Comparison of ENCODE assay signal across 15 cellular contexts in the genomic region with DNA sequence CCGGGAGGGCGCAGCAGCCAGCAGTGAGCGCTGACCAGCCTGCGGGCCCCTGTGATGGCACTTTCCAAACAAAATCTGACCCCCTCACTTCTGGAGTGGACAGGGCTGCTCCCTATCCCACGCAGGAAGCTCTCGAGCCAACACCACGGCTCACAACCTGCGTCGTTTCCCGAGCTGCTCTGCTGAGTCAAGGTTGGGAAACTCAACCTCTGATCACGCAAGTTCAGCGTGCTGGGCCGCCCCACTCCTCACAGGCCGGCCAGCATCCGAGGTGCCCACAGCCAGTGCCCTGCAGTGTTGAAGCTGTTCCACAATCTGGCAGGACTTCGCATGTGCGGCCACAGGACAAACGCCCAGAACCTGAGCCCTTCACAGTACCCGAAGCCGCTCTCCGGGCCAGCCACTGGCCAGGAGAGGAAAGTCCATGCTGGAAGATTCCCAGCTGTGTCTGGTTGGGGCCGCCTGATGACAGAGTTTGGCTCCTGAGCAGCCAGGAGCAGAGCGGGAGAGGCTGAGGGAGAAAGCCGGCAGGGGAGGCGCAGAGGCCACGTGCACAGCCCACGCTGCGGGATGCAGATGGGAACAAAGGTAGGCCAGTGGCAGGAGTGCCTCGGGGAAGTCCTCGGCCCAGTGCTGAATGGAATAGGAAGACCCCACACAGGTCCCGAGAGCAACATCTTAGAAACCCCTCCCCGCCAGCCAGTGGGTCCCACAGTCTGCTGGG.
"Had no signal": no experiment of that assay in that cellular context is flagged by ENCODE, and none has a peak within 500 bp of the region (broad histone marks: within the 10 kb centered on the region; RNA-seq: fewer than 3 reads in every experiment).

No MANE protein-coding gene starts in this region.

- DNase-seq: activated CD4-positive, alpha-beta memory T cell treated with anti-CD3 and anti-CD28 coated beads, Interleukin-2, amount 10 ng/mL, durations not matched to agents 7 days and 5 days; activated CD4-positive, alpha-beta T cell treated with anti-CD3 and anti-CD28 coated beads for 4 hours; activated naive CD4-positive, alpha-beta T cell treated with anti-CD3 and anti-CD28 coated beads for 36 hours; activated naive CD8-positive, alpha-beta T cell treated with anti-CD3 and anti-CD28 coated beads, Interleukin-2, amount 50 U/mL, for 24 hours; mesendoderm; stimulated activated CD4-positive, alpha-beta T cell treated with anti-CD3 and anti-CD28 coated beads, Interleukin-15, amount 100 ng/mL, for 24 hours; stimulated activated CD4-positive, alpha-beta T cell treated with anti-CD3 and anti-CD28 coated beads, Interleukin-4, amount 100 ng/mL, for 1 hour; stimulated activated naive B cell treated with anti-CD40 and anti-IgM and Interleukin-4, amounts not matched to agents 10 μg/mL and 1 μg/mL and 100 μg/mL, for 72 hours; T-helper 2 cell had no signal

- H3K36me3 ChIP-seq: tibial artery had no signal

- H3K27me3 ChIP-seq: hepatocyte had no signal

- H3K4me3 ChIP-seq: dorsolateral prefrontal cortex, hepatocyte, tibial artery had no signal

- H3K9me3 Mint-ChIP-seq: activated naive CD4-positive, alpha-beta T cell treated with anti-CD3 and anti-CD28 coated beads for 36 hours; activated naive CD8-positive, alpha-beta T cell treated with anti-CD3 and anti-CD28 coated beads, Interleukin-2, amount 50 U/mL, for 24 hours; activated T-helper 17 cell treated with anti-CD3 and anti-CD28 coated beads, Interleukin-2, amount 50 U/mL, for 72 hours; nephron had no signal

- H3K9me3 ChIP-seq: tibial artery had no signal

- H3K27ac Mint-ChIP-seq: activated CD4-positive, alpha-beta memory T cell treated with anti-CD3 and anti-CD28 coated beads, Interleukin-2, amount 10 ng/mL, durations not matched to agents 7 days and 5 days; activated naive CD4-positive, alpha-beta T cell treated with anti-CD3 and anti-CD28 coated beads for 36 hours; activated naive CD8-positive, alpha-beta T cell treated with anti-CD3 and anti-CD28 coated beads, Interleukin-2, amount 50 U/mL, for 24 hours; activated T-helper 17 cell treated with anti-CD3 and anti-CD28 coated beads, Interleukin-2, amount 50 U/mL, for 72 hours; nephron; stimulated activated naive B cell treated with anti-CD40 and anti-IgM and Interleukin-4, amounts not matched to agents 10 μg/mL and 1 μg/mL and 100 μg/mL, for 72 hours; WTC11 had no signal

- ATAC-seq: activated T-helper 17 cell treated with anti-CD3 and anti-CD28 coated beads, Interleukin-2, amount 50 U/mL, for 72 hours; stimulated activated naive B cell treated with anti-CD40 and anti-IgM and Interleukin-4, amounts not matched to agents 10 μg/mL and 1 μg/mL and 100 μg/mL, for 72 hours; WTC11 had no signal

- H3K27ac ChIP-seq: dorsolateral prefrontal cortex, hepatocyte, tibial artery had no signal

- H3K27me3 Mint-ChIP-seq: activated CD4-positive, alpha-beta memory T cell treated with anti-CD3 and anti-CD28 coated beads, Interleukin-2, amount 10 ng/mL, durations not matched to agents 7 days and 5 days; activated naive CD8-positive, alpha-beta T cell treated with anti-CD3 and anti-CD28 coated beads, Interleukin-2, amount 50 U/mL, for 24 hours; activated T-helper 17 cell treated with anti-CD3 and anti-CD28 coated beads, Interleukin-2, amount 50 U/mL, for 72 hours; stimulated activated naive B cell treated with anti-CD40 and anti-IgM and Interleukin-4, amounts not matched to agents 10 μg/mL and 1 μg/mL and 100 μg/mL, for 72 hours had no signal

- H3K36me3 Mint-ChIP-seq: stimulated activated naive B cell treated with anti-CD40 and anti-IgM and Interleukin-4, amounts not matched to agents 10 μg/mL and 1 μg/mL and 100 μg/mL, for 72 hours had no signal

- H3K4me1 Mint-ChIP-seq: activated CD4-positive, alpha-beta memory T cell treated with anti-CD3 and anti-CD28 coated beads, Interleukin-2, amount 10 ng/mL, durations not matched to agents 7 days and 5 days; activated naive CD8-positive, alpha-beta T cell treated with anti-CD3 and anti-CD28 coated beads, Interleukin-2, amount 50 U/mL, for 24 hours; activated T-helper 17 cell treated with anti-CD3 and anti-CD28 coated beads, Interleukin-2, amount 50 U/mL, for 72 hours; nephron; stimulated activated naive B cell treated with anti-CD40 and anti-IgM and Interleukin-4, amounts not matched to agents 10 μg/mL and 1 μg/mL and 100 μg/mL, for 72 hours; WTC11 had no signal

- H3K4me1 ChIP-seq: tibial artery had no signal

- H3K4me3 Mint-ChIP-seq: activated CD4-positive, alpha-beta memory T cell treated with anti-CD3 and anti-CD28 coated beads, Interleukin-2, amount 10 ng/mL, durations not matched to agents 7 days and 5 days; activated naive CD4-positive, alpha-beta T cell treated with anti-CD3 and anti-CD28 coated beads for 36 hours; activated naive CD8-positive, alpha-beta T cell treated with anti-CD3 and anti-CD28 coated beads, Interleukin-2, amount 50 U/mL, for 24 hours; activated T-helper 17 cell treated with anti-CD3 and anti-CD28 coated beads, Interleukin-2, amount 50 U/mL, for 72 hours; nephron; stimulated activated naive B cell treated with anti-CD40 and anti-IgM and Interleukin-4, amounts not matched to agents 10 μg/mL and 1 μg/mL and 100 μg/mL, for 72 hours; WTC11 had no signal
